8 cellular contexts compared by ENCODE assay signal in genomic region chr6:29943053-29943966, GRCh38. TPM values are rescaled to one million over a fixed set of nuclear protein-coding genes. Genes with fewer than 3 reads are reported as not detected.
A peak's percentile ranks its signal among the peaks of the same experiment; 100 is the strongest.
DNase-seq lines count a peak whose midpoint lies in the region; ATAC-seq and TF ChIP-seq lines count a peak whose summit lies in the region.

No MANE protein-coding gene starts in this region.

- H3K36me3 ChIP-seq in DOHH2 (ENCODE audit: control insufficient read depth, low read length) (peaks cover 5% of the 10 kb centered on the region; the same call in 1 of the 2 replicates), iPS-20b (ENCODE audit: insufficient read depth, low read depth, low read length) (peaks cover 5% of the 10 kb centered on the region; the same call in 1 of the 2 replicates), SJCRH30 (no peaks in the 10 kb centered on the region)

- TF ChIP-seq CTCF in DOHH2 (IDR thresholded peaks at IDR 0.05; ENCODE audit: low read depth, low read length, poor library complexity, severe bottlenecking) = no peak

- H3K27me3 Mint-ChIP-seq in activated naive CD8-positive, alpha-beta T cell treated with anti-CD3 and anti-CD28 coated beads for 36 hours = peaks cover 3% of the 10 kb centered on the region

- no peaks in the 10 kb centered on the region for H3F3A ChIP-seq in DOHH2 (ENCODE audit: control insufficient read depth, insufficient read depth)

- H3K4me3 Mint-ChIP-seq in activated naive CD8-positive, alpha-beta T cell treated with anti-CD3 and anti-CD28 coated beads for 36 hours = peak overlapping the region; percentile 93
- H3K4me3 Mint-ChIP-seq in stimulated activated effector memory CD8-positive, alpha-beta T cell treated with anti-CD3 and anti-CD28 coated beads, Interleukin-12 subunit alpha, Interleukin-12 subunit beta, amount 100 ng/mL, for 72 hours = peak overlapping the region; percentile 71

- H3K9ac ChIP-seq in iPS-20b (ENCODE audit: low read depth, low read length) = peak overlapping the region; percentile 56; the same call in 1 of the 2 replicates

- peaks cover 15% of the 10 kb centered on the region for H3K79me2 ChIP-seq in DOHH2 (ENCODE audit: control insufficient read depth, low read length)

- DNase-seq in activated naive CD8-positive, alpha-beta T cell treated with anti-CD3 and anti-CD28 coated beads for 36 hours = peak; percentile 47
- DNase-seq in stimulated activated effector memory CD8-positive, alpha-beta T cell treated with anti-CD3 and anti-CD28 coated beads, Interleukin-12 subunit alpha, Interleukin-12 subunit beta, amount 100 ng/mL, for 72 hours (ENCODE audit: low spot score in 2 of 2) = no peak
- no peak for DNase-seq in NCI-H1105 (lab: John Stamatoyannopoulos, UW)
- DNase-seq in NCI-H1048 (lab: John Stamatoyannopoulos, UW) = no peak
- DNase-seq in SJCRH30 = no peak

- no peaks in the 10 kb centered on the region for H4K20me1 ChIP-seq in DOHH2 (ENCODE audit: control insufficient read depth, insufficient read depth, low read depth, low read length)

- H3K4me1 ChIP-seq in DOHH2 (ENCODE audit: control insufficient read depth, low read length) = peaks cover 15% of the 10 kb centered on the region
- H3K4me1 ChIP-seq in iPS-20b (ENCODE audit: insufficient read depth, low read length) = no peaks in the 10 kb centered on the region; the same call in 1 of the 2 replicates
- no peaks in the 10 kb centered on the region for H3K4me1 ChIP-seq in SJCRH30

- no peaks in the 10 kb centered on the region for H3K9me3 Mint-ChIP-seq in activated naive CD8-positive, alpha-beta T cell treated with anti-CD3 and anti-CD28 coated beads for 36 hours
- no peaks in the 10 kb centered on the region for H3K9me3 Mint-ChIP-seq in stimulated activated effector memory CD8-positive, alpha-beta T cell treated with anti-CD3 and anti-CD28 coated beads, Interleukin-12 subunit alpha, Interleukin-12 subunit beta, amount 100 ng/mL, for 72 hours

- H3K4me2 ChIP-seq in DOHH2 (ENCODE audit: low read length) = peak overlapping the region; percentile 68

- H3K9me2 ChIP-seq in DOHH2 (replicated peaks; ENCODE audit: control insufficient read depth, low read length) = no peaks in the 10 kb centered on the region

- peak; percentile 7 for ATAC-seq in HG03442 (IDR thresholded peaks at IDR 0.05; ENCODE audit: unreplicated experiment)
- peak; percentile 2 for ATAC-seq in stimulated activated effector memory CD8-positive, alpha-beta T cell treated with anti-CD3 and anti-CD28 coated beads, Interleukin-12 subunit alpha, Interleukin-12 subunit beta, amount 100 ng/mL, for 72 hours

- peak overlapping the region; percentile 100 for H3K27ac Mint-ChIP-seq in activated naive CD8-positive, alpha-beta T cell treated with anti-CD3 and anti-CD28 coated beads for 36 hours
- peak overlapping the region; percentile 88 for H3K27ac Mint-ChIP-seq in stimulated activated effector memory CD8-positive, alpha-beta T cell treated with anti-CD3 and anti-CD28 coated beads, Interleukin-12 subunit alpha, Interleukin-12 subunit beta, amount 100 ng/mL, for 72 hours

- no peaks in the 10 kb centered on the region for H3K27me3 ChIP-seq in DOHH2 (ENCODE audit: control insufficient read depth, low read length)
- H3K27me3 ChIP-seq in iPS-20b (ENCODE audit: insufficient read depth, low read length) = peaks cover 7% of the 10 kb centered on the region
- no peaks in the 10 kb centered on the region for H3K27me3 ChIP-seq in SJCRH30

- peaks cover 52% of the 10 kb centered on the region for H3K36me3 Mint-ChIP-seq in activated naive CD8-positive, alpha-beta T cell treated with anti-CD3 and anti-CD28 coated beads for 36 hours
- peaks cover 67% of the 10 kb centered on the region for H3K36me3 Mint-ChIP-seq in stimulated activated effector memory CD8-positive, alpha-beta T cell treated with anti-CD3 and anti-CD28 coated beads, Interleukin-12 subunit alpha, Interleukin-12 subunit beta, amount 100 ng/mL, for 72 hours

- H3K4me3 ChIP-seq in DOHH2 (ENCODE audit: low read length) = peak overlapping the region; percentile 84
- peak overlapping the region; percentile 69; the same call in 1 of the 2 replicates for H3K4me3 ChIP-seq in iPS-20b (ENCODE audit: low read length)
- H3K4me3 ChIP-seq in SJCRH30 = no peak overlapping the region

- H3K9me3 ChIP-seq in DOHH2 (ENCODE audit: control insufficient read depth, insufficient read depth, low read length) = no peaks in the 10 kb centered on the region
- H3K9me3 ChIP-seq in iPS-20b (ENCODE audit: insufficient read depth, low read depth, low read length) = no peaks in the 10 kb centered on the region
- H3K9me3 ChIP-seq in SJCRH30 (replicated peaks) = no peaks in the 10 kb centered on the region

- H3K4me1 Mint-ChIP-seq in activated naive CD8-positive, alpha-beta T cell treated with anti-CD3 and anti-CD28 coated beads for 36 hours = peaks cover 62% of the 10 kb centered on the region
- peaks cover 72% of the 10 kb centered on the region for H3K4me1 Mint-ChIP-seq in stimulated activated effector memory CD8-positive, alpha-beta T cell treated with anti-CD3 and anti-CD28 coated beads, Interleukin-12 subunit alpha, Interleukin-12 subunit beta, amount 100 ng/mL, for 72 hours

- H3K27ac ChIP-seq in DOHH2 (ENCODE audit: low read depth, low read length) (no peak overlapping the region), iPS-20b (ENCODE audit: low read length) (no peak overlapping the region), SJCRH30 (no peak overlapping the region)

RNA-seq across cellular contexts. Expression of gene HLA-A, which starts 1.0 kb away (rescaled TPM):
- 1,000 to 10,000 TPM; 1,111 to 1,119 TPM for total RNA-seq in activated naive CD8-positive, alpha-beta T cell treated with anti-CD3 and anti-CD28 coated beads for 36 hours
- total RNA-seq in SJCRH30 (2014; rRNA removed; shearing (Covaris generic)) = 0.08 and 0.22 TPM in 2 replicates

Comparison
In these comparisons a context has a peak if more than half of its experiments do, and no peak if none do; other contexts are left out.
1. RNA of gene HLA-A, which starts 1.0 kb away (total RNA-seq): 1,111 to 1,119 TPM in activated naive CD8-positive, alpha-beta T cell treated with anti-CD3 and anti-CD28 coated beads for 36 hours; 0.08 to 0.22 TPM in SJCRH30; every median in the first group is over 100 times any median in the second.